Comparison of ENCODE assay signal across 1 cellular context in the genomic region with DNA sequence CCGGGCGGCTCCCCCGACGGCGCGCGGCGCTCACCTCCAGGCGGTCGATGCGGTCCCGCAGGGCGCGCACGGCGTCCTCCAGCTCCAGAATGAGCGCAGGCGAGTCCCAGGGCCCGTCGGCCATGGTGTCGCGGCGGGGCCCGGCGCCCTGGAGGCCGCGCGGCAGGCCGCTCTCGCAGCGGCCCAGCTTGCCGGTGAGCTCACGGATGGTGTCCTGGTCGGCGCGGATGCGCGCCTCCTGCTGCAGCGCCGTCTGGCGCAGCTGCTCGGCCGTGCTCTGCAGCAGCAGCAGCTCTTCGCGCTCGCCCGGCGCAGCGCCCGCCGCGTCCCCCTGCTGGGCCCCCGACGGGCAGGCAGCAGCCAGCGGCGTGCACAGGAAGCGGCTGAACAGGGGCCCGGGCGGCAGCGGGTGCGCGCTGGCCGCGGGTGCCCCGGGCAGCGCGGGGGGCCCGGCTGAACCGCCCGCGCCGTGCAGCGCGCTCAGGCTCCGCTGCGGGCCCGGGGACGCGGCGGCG.
TF ChIP-seq lines count a peak whose summit lies in the region.

No MANE protein-coding gene starts in this region.

TF ChIP-seq in WTC11, 78 proteins besides CTCF, POLR2A, EP300 and RAD21 (continued from another document):
- TF ChIP-seq, protein P1, sequence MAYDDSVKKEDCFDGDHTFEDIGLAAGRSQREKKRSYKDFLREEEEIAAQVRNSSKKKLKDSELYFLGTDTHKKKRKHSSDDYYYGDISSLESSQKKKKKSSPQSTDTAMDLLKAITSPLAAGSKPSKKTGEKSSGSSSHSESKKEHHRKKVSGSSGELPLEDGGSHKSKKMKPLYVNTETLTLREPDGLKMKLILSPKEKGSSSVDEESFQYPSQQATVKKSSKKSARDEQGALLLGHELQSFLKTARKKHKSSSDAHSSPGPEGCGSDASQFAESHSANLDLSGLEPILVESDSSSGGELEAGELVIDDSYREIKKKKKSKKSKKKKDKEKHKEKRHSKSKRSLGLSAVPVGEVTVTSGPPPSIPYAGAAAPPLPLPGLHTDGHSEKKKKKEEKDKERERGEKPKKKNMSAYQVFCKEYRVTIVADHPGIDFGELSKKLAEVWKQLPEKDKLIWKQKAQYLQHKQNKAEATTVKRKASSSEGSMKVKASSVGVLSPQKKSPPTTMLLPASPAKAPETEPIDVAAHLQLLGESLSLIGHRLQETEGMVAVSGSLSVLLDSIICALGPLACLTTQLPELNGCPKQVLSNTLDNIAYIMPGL (CRISPR knock-in tag; IDR thresholded peaks at IDR 0.05) = peak; percentile 76; the same call in 1 of the 2 replicates
